ENCODE assay signal across 10 cellular contexts in the genomic region with DNA sequence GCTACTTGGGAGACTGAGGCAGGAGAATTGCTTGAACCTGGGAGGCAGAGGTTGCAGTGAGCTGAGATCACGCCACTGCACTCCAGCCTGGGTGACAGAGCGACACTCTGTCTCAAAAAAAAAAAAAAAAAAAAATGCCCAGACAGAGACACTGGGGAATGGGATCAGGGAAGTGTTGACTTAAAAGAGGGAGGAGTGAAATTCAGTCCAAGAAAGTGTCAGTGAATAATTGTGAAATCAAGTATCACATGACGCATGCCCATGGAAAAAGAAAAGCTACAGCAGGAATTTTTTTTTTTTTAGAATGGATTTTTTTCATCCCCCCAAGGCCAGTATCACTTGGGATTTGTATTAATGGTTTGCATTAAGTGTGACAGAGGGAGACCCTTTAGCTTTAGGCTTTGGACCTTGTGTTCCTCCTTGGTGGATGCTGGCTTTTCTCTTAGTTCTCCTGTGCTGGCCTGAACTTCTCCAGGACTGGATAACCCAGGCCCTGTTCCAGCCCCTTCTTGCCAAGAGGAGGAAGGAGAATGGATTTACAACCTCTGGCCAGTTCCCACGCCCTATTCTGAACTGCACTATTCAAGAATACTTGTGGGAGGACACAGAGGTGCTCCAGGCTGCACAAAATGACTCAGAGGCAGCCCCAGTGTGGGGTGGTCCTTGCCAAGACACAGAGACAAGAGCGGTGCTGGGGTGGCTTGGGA. TPM values are rescaled to one million over a fixed set of nuclear protein-coding genes. Genes with fewer than 3 reads are reported as not detected.
DNase-seq lines count a peak whose midpoint lies in the region; ATAC-seq, FAIRE-seq and TF ChIP-seq lines count a peak whose summit lies in the region.
"Had no signal": no experiment of that assay in that cellular context is flagged by ENCODE, and none has a peak within 500 bp of the region (broad histone marks: within the 10 kb centered on the region; RNA-seq: fewer than 3 reads in every experiment).

No MANE protein-coding gene starts in this region.

- no peaks in the 10 kb centered on the region for H3K36me3 Mint-ChIP-seq in chondrocyte (ENCODE audit: low read depth)

- POLR2A ChIA-PET in HEK293 (lab: Yijun Ruan, JAX), result interaction anchor here (0.6 to 1.0 kb wide), 3 partner anchors 81 to 194 kb away, joined by 3 to 5 read pairs (median 3); a partner anchor contains a TSS

- H3K4me1 Mint-ChIP-seq in chondrocyte (ENCODE audit: low read depth), result peaks cover 26% of the 10 kb centered on the region

- intact Hi-C loops in left colon (cut with DNase I, micrococcal nuclease), result no loop called here

- CTCF ChIA-PET in HEK293 (lab: Yijun Ruan, JAX), result interaction anchor here (0.6 to 6.7 kb wide), 9 partner anchors 9 to 571 kb away, joined by 3 to 56 read pairs (median 4); no protein-coding TSS in a partner anchor

- in situ Hi-C loops in brain microvascular endothelial cell (cut with HindIII; ENCODE audit: low pct_ligation_motif_present, low sequenced_read_pairs), result no loop called here

- H3K4me3 ChIP-seq in HEK293 (ENCODE audit: low read depth, low read length) (no peak overlapping the region), small intestine (ENCODE audit: low read depth in 1 of 2, low read length in 2 of 2) (no peak overlapping the region), brain microvascular endothelial cell (ENCODE audit: low read depth, low read length) (no peak overlapping the region)

- H3K4me1 ChIP-seq in HEK293 (ENCODE audit: control insufficient read depth, insufficient read depth, low read length), result peaks cover 4% of the 10 kb centered on the region; the same call in 1 of the 2 replicates
- H3K4me1 ChIP-seq in small intestine (ENCODE audit: control insufficient read depth in 2 of 2, insufficient read depth in 1 of 2, low read depth in 1 of 2, low read length in 1 of 2), result peaks cover 0 to 2% of the 10 kb centered on the region in 2 donors

- TF ChIP-seq CTCF in HEK293 (tag by site-specific recombination; IDR thresholded peaks at IDR 0.05), result no peak
- no peak for TF ChIP-seq CTCF in chondrocyte (IDR thresholded peaks at IDR 0.05)
- no peak for TF ChIP-seq CTCF in brain microvascular endothelial cell (IDR thresholded peaks at IDR 0.05; ENCODE audit: low read depth, low read length, missing control alignments)

- peak overlapping the region; percentile 96 for H3K27ac Mint-ChIP-seq in chondrocyte (ENCODE audit: unreplicated experiment)

- H3K9me3 ChIP-seq in HEK293 (ENCODE audit: control insufficient read depth, insufficient read depth, low read depth, low read length) (no peaks in the 10 kb centered on the region), small intestine (ENCODE audit: control insufficient read depth, low read depth) (no peaks in the 10 kb centered on the region)

- no peak overlapping the region for H3K4me3 Mint-ChIP-seq in chondrocyte (ENCODE audit: unreplicated experiment)

- no peak for FAIRE-seq in small intestine (lab: Jason Lieb, UNC)

- H3K27ac ChIP-seq in HEK293 (ENCODE audit: extremely low read depth, low read depth, low read length) (no peak overlapping the region), small intestine (ENCODE audit: low read depth in 1 of 2, low read length in 1 of 2) (peak overlapping the region in 1 of 2 donors; percentile 80), brain microvascular endothelial cell (no peak overlapping the region)

- H3K36me3 ChIP-seq in HEK293 (ENCODE audit: control insufficient read depth in 2 of 2, insufficient read depth in 1 of 2, low read length in 2 of 2) (no peaks in the 10 kb centered on the region; a peak in 1 of 3 replicates), small intestine (ENCODE audit: control insufficient read depth in 2 of 2, insufficient read depth in 2 of 2, low read length in 2 of 2) (no peaks in the 10 kb centered on the region), brain microvascular endothelial cell (replicated peaks) (no peaks in the 10 kb centered on the region)

- peaks cover 4% of the 10 kb centered on the region for H3K27me3 Mint-ChIP-seq in chondrocyte (ENCODE audit: low read depth)

- WGBS in small intestine, 3 donors, result 36 to 67% (median 61%) methylated on average over 3 to 5 of the region's 5 CpGs

- H3K27me3 ChIP-seq in small intestine (ENCODE audit: control insufficient read depth in 2 of 2, insufficient read depth in 2 of 2, low read length in 2 of 2) (no peaks in the 10 kb centered on the region), brain microvascular endothelial cell (replicated peaks) (no peaks in the 10 kb centered on the region)

- H3K9me3 Mint-ChIP-seq in chondrocyte (ENCODE audit: low read depth), result no peaks in the 10 kb centered on the region

- no peak for DNase-seq in chondrocyte (ENCODE audit: low spot score)
- peak; percentile 71 to 94 for DNase-seq in left colon
- peak; percentile 63 for DNase-seq in small intestine
- DNase-seq in NCI-H82 treated with DMSO at 0.1 percent for 48 hours (lab: John Stamatoyannopoulos, UW; ENCODE audit: unreplicated experiment), result no peak
- no peak for DNase-seq in stimulated activated CD8-positive, alpha-beta memory T cell treated with anti-CD3 and anti-CD28 coated beads, Interleukin-4, amount 100 ng/mL, for 48 hours
- DNase-seq in brain microvascular endothelial cell, result no peak
- DNase-seq: activated CD4-positive, CD25-positive, alpha-beta regulatory T cell treated with anti-CD3 and anti-CD28 coated beads, Interleukin-2, amount 50 U/mL, for 72 hours; NCI-H2029 had no signal

- ATAC-seq in left colon (peak; percentile 86), GM21619 (IDR thresholded peaks at IDR 0.05; ENCODE audit: unreplicated experiment) (no peak)

TF ChIP-seq in HEK293, 187 proteins besides CTCF, POLR2A, EP300 and RAD21 (continues in another document):
- TF ChIP-seq ZNF596 (tag by site-specific recombination; IDR thresholded peaks at IDR 0.05) (no peak), ZFHX2 (tag by site-specific recombination; conservative IDR thresholded peaks at IDR 0.05) (peak; percentile 57), ZNF529 (tag by site-specific recombination; IDR thresholded peaks at IDR 0.05; ENCODE audit: insufficient replicate concordance) (no peak), ZSCAN30 (tag by site-specific recombination; IDR thresholded peaks at IDR 0.05) (no peak), BCL11B (tag by site-specific recombination; IDR thresholded peaks at IDR 0.05; ENCODE audit: low read depth) (no peak), ZBTB8A (tag by site-specific recombination; IDR thresholded peaks at IDR 0.05) (no peak), ZNF184 (tag by site-specific recombination; IDR thresholded peaks at IDR 0.05) (no peak), ZNF114 (tag by site-specific recombination; IDR thresholded peaks at IDR 0.05) (no peak), ZNF404 (tag by site-specific recombination; IDR thresholded peaks at IDR 0.05) (no peak)
- TF ChIP-seq, protein P1, sequence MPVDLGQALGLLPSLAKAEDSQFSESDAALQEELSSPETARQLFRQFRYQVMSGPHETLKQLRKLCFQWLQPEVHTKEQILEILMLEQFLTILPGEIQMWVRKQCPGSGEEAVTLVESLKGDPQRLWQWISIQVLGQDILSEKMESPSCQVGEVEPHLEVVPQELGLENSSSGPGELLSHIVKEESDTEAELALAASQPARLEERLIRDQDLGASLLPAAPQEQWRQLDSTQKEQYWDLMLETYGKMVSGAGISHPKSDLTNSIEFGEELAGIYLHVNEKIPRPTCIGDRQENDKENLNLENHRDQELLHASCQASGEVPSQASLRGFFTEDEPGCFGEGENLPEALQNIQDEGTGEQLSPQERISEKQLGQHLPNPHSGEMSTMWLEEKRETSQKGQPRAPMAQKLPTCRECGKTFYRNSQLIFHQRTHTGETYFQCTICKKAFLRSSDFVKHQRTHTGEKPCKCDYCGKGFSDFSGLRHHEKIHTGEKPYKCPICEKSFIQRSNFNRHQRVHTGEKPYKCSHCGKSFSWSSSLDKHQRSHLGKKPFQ (tag by site-specific recombination; IDR thresholded peaks at IDR 0.05), result no peak
- TF ChIP-seq, protein P2, sequence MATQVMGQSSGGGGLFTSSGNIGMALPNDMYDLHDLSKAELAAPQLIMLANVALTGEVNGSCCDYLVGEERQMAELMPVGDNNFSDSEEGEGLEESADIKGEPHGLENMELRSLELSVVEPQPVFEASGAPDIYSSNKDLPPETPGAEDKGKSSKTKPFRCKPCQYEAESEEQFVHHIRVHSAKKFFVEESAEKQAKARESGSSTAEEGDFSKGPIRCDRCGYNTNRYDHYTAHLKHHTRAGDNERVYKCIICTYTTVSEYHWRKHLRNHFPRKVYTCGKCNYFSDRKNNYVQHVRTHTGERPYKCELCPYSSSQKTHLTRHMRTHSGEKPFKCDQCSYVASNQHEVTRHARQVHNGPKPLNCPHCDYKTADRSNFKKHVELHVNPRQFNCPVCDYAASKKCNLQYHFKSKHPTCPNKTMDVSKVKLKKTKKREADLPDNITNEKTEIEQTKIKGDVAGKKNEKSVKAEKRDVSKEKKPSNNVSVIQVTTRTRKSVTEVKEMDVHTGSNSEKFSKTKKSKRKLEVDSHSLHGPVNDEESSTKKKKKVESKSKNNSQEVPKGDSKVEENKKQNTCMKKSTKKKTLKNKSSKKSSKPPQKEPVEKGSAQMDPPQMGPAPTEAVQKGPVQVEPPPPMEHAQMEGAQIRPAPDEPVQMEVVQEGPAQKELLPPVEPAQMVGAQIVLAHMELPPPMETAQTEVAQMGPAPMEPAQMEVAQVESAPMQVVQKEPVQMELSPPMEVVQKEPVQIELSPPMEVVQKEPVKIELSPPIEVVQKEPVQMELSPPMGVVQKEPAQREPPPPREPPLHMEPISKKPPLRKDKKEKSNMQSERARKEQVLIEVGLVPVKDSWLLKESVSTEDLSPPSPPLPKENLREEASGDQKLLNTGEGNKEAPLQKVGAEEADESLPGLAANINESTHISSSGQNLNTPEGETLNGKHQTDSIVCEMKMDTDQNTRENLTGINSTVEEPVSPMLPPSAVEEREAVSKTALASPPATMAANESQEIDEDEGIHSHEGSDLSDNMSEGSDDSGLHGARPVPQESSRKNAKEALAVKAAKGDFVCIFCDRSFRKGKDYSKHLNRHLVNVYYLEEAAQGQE (tag by site-specific recombination; IDR thresholded peaks at IDR 0.05), result no peak
- TF ChIP-seq, protein P3, sequence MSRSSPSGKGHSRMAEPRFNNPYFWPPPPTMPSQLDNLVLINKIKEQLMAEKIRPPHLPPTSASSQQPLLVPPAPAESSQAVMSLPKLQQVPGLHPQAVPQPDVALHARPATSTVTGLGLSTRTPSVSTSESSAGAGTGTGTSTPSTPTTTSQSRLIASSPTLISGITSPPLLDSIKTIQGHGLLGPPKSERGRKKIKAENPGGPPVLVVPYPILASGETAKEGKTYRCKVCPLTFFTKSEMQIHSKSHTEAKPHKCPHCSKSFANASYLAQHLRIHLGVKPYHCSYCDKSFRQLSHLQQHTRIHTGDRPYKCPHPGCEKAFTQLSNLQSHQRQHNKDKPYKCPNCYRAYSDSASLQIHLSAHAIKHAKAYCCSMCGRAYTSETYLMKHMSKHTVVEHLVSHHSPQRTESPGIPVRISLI (tag by site-specific recombination; IDR thresholded peaks at IDR 0.05), result peak; percentile 94

RNA-seq across cellular contexts. Expression of a gene that starts 36.7 kb away (rescaled TPM):
- total RNA-seq in chondrocyte (3.2 to 4.8 TPM (median 3.3 TPM) in 3 replicates), left colon (10 to 100 TPM; 14.7 to 21.2 TPM)
- polyA plus RNA-seq in small intestine, result 1 to 10 TPM in 2 of 3 donors, under 1 TPM in 1; 0.89 to 2.1 (median 1.4) TPM

RNA-seq across cellular contexts. Expression of a gene that starts 50.0 kb away (rescaled TPM):
- total RNA-seq in chondrocyte, result 87.3 to 116 TPM (median 94.0 TPM) in 3 replicates
- 10 to 100 TPM; 47.8 to 57.0 TPM for total RNA-seq in left colon
- polyA plus RNA-seq in small intestine, result 10 to 100 TPM; 41.4 to 56.6 (median 43.2) TPM

Comparison
In these comparisons a context has a peak if more than half of its experiments do, and no peak if none do; other contexts are left out.
1. DNase-seq: peak in left colon (2 of 2) and small intestine (single experiment); none in chondrocyte (single experiment), NCI-H82 treated with DMSO at 0.1 percent for 48 hours (single experiment), stimulated activated CD8-positive, alpha-beta memory T cell treated with anti-CD3 and anti-CD28 coated beads, Interleukin-4, amount 100 ng/mL, for 48 hours (single experiment) and brain microvascular endothelial cell (single experiment).